26 cellular contexts compared by ENCODE assay signal in the genomic region with DNA sequence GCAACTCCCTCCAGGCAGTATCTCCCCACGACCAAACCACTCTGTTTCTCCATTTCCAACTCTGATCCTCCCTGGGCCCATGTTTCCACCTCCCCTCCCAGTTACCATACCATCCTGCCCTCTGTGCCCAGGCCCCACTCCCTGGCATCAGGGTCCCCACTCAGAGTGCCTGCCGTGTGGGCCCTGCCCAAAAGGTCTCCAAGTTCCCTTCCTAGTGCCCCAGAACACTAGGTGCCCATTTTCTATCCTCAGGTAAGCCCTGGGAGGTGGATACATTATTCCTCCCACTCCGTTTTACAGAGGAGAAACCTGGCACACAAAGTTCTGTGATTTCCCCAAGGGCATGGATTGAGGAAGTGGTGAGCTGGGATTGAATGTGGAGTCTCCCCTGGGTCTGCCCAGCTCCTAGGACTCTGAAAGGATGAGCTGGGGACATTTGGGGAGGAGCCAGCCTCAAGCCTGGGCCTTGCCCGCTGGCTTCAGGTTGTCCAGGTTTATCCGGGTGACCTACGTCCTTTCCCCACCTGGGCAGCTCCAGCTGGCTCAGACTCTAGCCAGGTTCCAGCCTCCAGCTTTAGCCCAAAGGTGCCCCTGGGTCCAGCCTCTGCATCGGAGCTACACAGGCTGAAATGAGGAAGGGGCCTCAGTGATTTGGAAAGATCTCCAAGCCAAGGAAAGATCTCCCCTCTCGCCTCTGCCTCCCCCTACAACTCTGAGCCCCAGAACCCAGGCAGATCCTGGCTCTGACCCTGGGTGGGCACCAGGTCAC. TPM values are rescaled to one million over a fixed set of nuclear protein-coding genes. Genes with fewer than 3 reads are reported as not detected.
"Had no signal": no experiment of that assay in that cellular context is flagged by ENCODE, and none has a peak within 500 bp of the region (broad histone marks: within the 10 kb centered on the region; RNA-seq: fewer than 3 reads in every experiment).

No MANE protein-coding gene starts in this region.

- H3K4me3 Mint-ChIP-seq: activated CD4-positive, alpha-beta memory T cell treated with anti-CD3 and anti-CD28 coated beads, Interleukin-2, amount 10 ng/mL, durations not matched to agents 7 days and 5 days; activated CD4-positive, alpha-beta T cell treated with anti-CD3 and anti-CD28 coated beads for 36 hours; activated naive CD4-positive, alpha-beta T cell treated with anti-CD3 and anti-CD28 coated beads, Interleukin-2, amount 50 U/mL, for 24 hours; activated T-cell treated with anti-CD3 and anti-CD28 coated beads, Interleukin-2, amount 50 U/mL, for 72 hours; endodermal cell; natural killer cell treated with Interleukin-12 subunit alpha and Interleukin-12 subunit beta and Interleukin-15 and Interleukin-18, amount 100 ng/mL, for 72 hours; stimulated activated effector memory CD8-positive, alpha-beta T cell treated with anti-CD3 and anti-CD28 coated beads, Interleukin-12 subunit alpha, Interleukin-12 subunit beta, amount 100 ng/mL, for 72 hours; stimulated activated naive CD8-positive, alpha-beta T cell treated with anti-CD3 and anti-CD28 coated beads, Interleukin-15, amount 100 ng/mL, for 72 hours; T-helper 1 cell treated with Interleukin-12 subunit alpha and Interleukin-12 subunit beta and Interleukin-4 antibody, amounts not matched to agents 30 μg/mL and 1 μg/mL, for 36 hours; WTC11 had no signal

- H3K9me3 ChIP-seq: adrenal gland, esophagus squamous epithelium, gastrocnemius medialis, left ventricle myocardium inferior, tibial artery had no signal

- H3K9me3 Mint-ChIP-seq: activated CD4-positive, alpha-beta memory T cell treated with anti-CD3 and anti-CD28 coated beads, Interleukin-2, amount 10 ng/mL, durations not matched to agents 7 days and 5 days; activated naive CD4-positive, alpha-beta T cell treated with anti-CD3 and anti-CD28 coated beads, Interleukin-2, amount 50 U/mL, for 24 hours; activated T-cell treated with anti-CD3 and anti-CD28 coated beads, Interleukin-2, amount 50 U/mL, for 72 hours; endodermal cell; natural killer cell treated with Interleukin-12 subunit alpha and Interleukin-12 subunit beta and Interleukin-15 and Interleukin-18, amount 100 ng/mL, for 72 hours; stimulated activated effector memory CD8-positive, alpha-beta T cell treated with anti-CD3 and anti-CD28 coated beads, Interleukin-12 subunit alpha, Interleukin-12 subunit beta, amount 100 ng/mL, for 72 hours; stimulated activated naive CD8-positive, alpha-beta T cell treated with anti-CD3 and anti-CD28 coated beads, Interleukin-15, amount 100 ng/mL, for 72 hours; T-helper 1 cell treated with Interleukin-12 subunit alpha and Interleukin-12 subunit beta and Interleukin-4 antibody, amounts not matched to agents 30 μg/mL and 1 μg/mL, for 36 hours had no signal

- ATAC-seq: activated CD4-positive, alpha-beta T cell treated with anti-CD3 and anti-CD28 coated beads for 36 hours; activated T-cell treated with anti-CD3 and anti-CD28 coated beads, Interleukin-2, amount 50 U/mL, for 72 hours; gastrocnemius medialis; natural killer cell treated with Interleukin-12 subunit alpha and Interleukin-12 subunit beta and Interleukin-15 and Interleukin-18, amount 100 ng/mL, for 72 hours; sciatic nerve; stimulated activated effector memory CD8-positive, alpha-beta T cell treated with anti-CD3 and anti-CD28 coated beads, Interleukin-12 subunit alpha, Interleukin-12 subunit beta, amount 100 ng/mL, for 72 hours; stimulated activated naive CD8-positive, alpha-beta T cell treated with anti-CD3 and anti-CD28 coated beads, Interleukin-15, amount 100 ng/mL, for 72 hours; WTC11 had no signal

- H3K27ac Mint-ChIP-seq: activated CD4-positive, alpha-beta memory T cell treated with anti-CD3 and anti-CD28 coated beads, Interleukin-2, amount 10 ng/mL, durations not matched to agents 7 days and 5 days; activated CD4-positive, alpha-beta T cell treated with anti-CD3 and anti-CD28 coated beads for 36 hours; activated naive CD4-positive, alpha-beta T cell treated with anti-CD3 and anti-CD28 coated beads, Interleukin-2, amount 50 U/mL, for 24 hours; activated T-cell treated with anti-CD3 and anti-CD28 coated beads, Interleukin-2, amount 50 U/mL, for 72 hours; endodermal cell; natural killer cell treated with Interleukin-12 subunit alpha and Interleukin-12 subunit beta and Interleukin-15 and Interleukin-18, amount 100 ng/mL, for 72 hours; stimulated activated effector memory CD8-positive, alpha-beta T cell treated with anti-CD3 and anti-CD28 coated beads, Interleukin-12 subunit alpha, Interleukin-12 subunit beta, amount 100 ng/mL, for 72 hours; T-helper 1 cell treated with Interleukin-12 subunit alpha and Interleukin-12 subunit beta and Interleukin-4 antibody, amounts not matched to agents 30 μg/mL and 1 μg/mL, for 36 hours; WTC11 had no signal

- H3K27ac ChIP-seq: adrenal gland, coronary artery, esophagus squamous epithelium, gastrocnemius medialis, left ventricle myocardium inferior, tibial artery had no signal

- FAIRE-seq: astrocyte, small intestine had no signal

- H3K36me3 ChIP-seq: adrenal gland, esophagus squamous epithelium, gastrocnemius medialis, left ventricle myocardium inferior, tibial artery had no signal

- H3K27me3 ChIP-seq: adrenal gland, esophagus squamous epithelium, gastrocnemius medialis, tibial artery had no signal

- DNase-seq: activated CD4-positive, alpha-beta memory T cell treated with anti-CD3 and anti-CD28 coated beads, Interleukin-2, amount 10 ng/mL, durations not matched to agents 7 days and 5 days; activated CD4-positive, alpha-beta T cell treated with anti-CD3 and anti-CD28 coated beads for 36 hours; activated gamma-delta T cell treated with Interleukin-2 at 50 U/mL for 16 hours; activated T-cell treated with anti-CD3 and anti-CD28 coated beads, Interleukin-2, amount 50 U/mL, for 72 hours; adrenal gland; endodermal cell; esophagus squamous epithelium; gastrocnemius medialis; hippocampal formation; kidney glomerular epithelial cell; left ventricle myocardium inferior; small intestine; stimulated activated CD4-positive, alpha-beta T cell treated with anti-CD3 and anti-CD28 coated beads, Interleukin-2, amount 100 ng/mL, for 24 hours; stimulated activated naive CD8-positive, alpha-beta T cell treated with anti-CD3 and anti-CD28 coated beads, Interleukin-15, amount 100 ng/mL, for 72 hours; T1000; tibial artery had no signal

- H3K4me3 ChIP-seq: adrenal gland, coronary artery, esophagus squamous epithelium, gastrocnemius medialis, left ventricle myocardium inferior, tibial artery had no signal

- H3K36me3 Mint-ChIP-seq: activated naive CD4-positive, alpha-beta T cell treated with anti-CD3 and anti-CD28 coated beads, Interleukin-2, amount 50 U/mL, for 24 hours; natural killer cell treated with Interleukin-12 subunit alpha and Interleukin-12 subunit beta and Interleukin-15 and Interleukin-18, amount 100 ng/mL, for 72 hours; WTC11 had no signal

- H3K27me3 Mint-ChIP-seq: activated CD4-positive, alpha-beta memory T cell treated with anti-CD3 and anti-CD28 coated beads, Interleukin-2, amount 10 ng/mL, durations not matched to agents 7 days and 5 days; activated naive CD4-positive, alpha-beta T cell treated with anti-CD3 and anti-CD28 coated beads, Interleukin-2, amount 50 U/mL, for 24 hours; natural killer cell treated with Interleukin-12 subunit alpha and Interleukin-12 subunit beta and Interleukin-15 and Interleukin-18, amount 100 ng/mL, for 72 hours; stimulated activated naive CD8-positive, alpha-beta T cell treated with anti-CD3 and anti-CD28 coated beads, Interleukin-15, amount 100 ng/mL, for 72 hours had no signal

RNA-seq across cellular contexts. Expression of a gene that starts 2.2 kb away (rescaled TPM):
- total RNA-seq: activated CD4-positive, alpha-beta memory T cell treated with anti-CD3 and anti-CD28 coated beads, Interleukin-2, amount 10 ng/mL, durations not matched to agents 7 days and 5 days; activated CD4-positive, alpha-beta T cell treated with anti-CD3 and anti-CD28 coated beads for 36 hours; activated T-cell treated with anti-CD3 and anti-CD28 coated beads, Interleukin-2, amount 50 U/mL, for 72 hours; adrenal gland; astrocyte; endodermal cell; esophagus squamous epithelium; gastrocnemius medialis; left ventricle myocardium inferior; lung microvascular endothelial cell; natural killer cell treated with Interleukin-12 subunit alpha and Interleukin-12 subunit beta and Interleukin-15 and Interleukin-18, amount 100 ng/mL, for 72 hours; sciatic nerve; urinary bladder; WTC11 had no signal

RNA-seq across cellular contexts. Expression of a gene that starts 27.5 kb away (rescaled TPM):
- total RNA-seq: activated CD4-positive, alpha-beta memory T cell treated with anti-CD3 and anti-CD28 coated beads, Interleukin-2, amount 10 ng/mL, durations not matched to agents 7 days and 5 days; activated CD4-positive, alpha-beta T cell treated with anti-CD3 and anti-CD28 coated beads for 36 hours; activated T-cell treated with anti-CD3 and anti-CD28 coated beads, Interleukin-2, amount 50 U/mL, for 72 hours; astrocyte; esophagus squamous epithelium; sciatic nerve; urinary bladder had no signal
